In genomic region chr18:70200286-70200685, GRCh38 we compare ENCODE assay signal across 30 cellular contexts.
"Had no signal": no experiment of that assay in that cellular context is flagged by ENCODE, and none has a peak within 500 bp of the region (broad histone marks: within the 10 kb centered on the region; RNA-seq: fewer than 3 reads in every experiment).

No MANE protein-coding gene starts in this region.

- H3K9me3 ChIP-seq: left lung, lower lobe of right lung, neutrophil, ovary, right atrium auricular region, right lobe of liver, stomach, testis, thyroid gland, transverse colon, upper lobe of left lung, vagina had no signal

- H3K4me3 Mint-ChIP-seq: immature natural killer cell; naive thymus-derived CD8-positive, alpha-beta T cell; stimulated activated naive B cell treated with anti-CD40 and anti-IgM and Interleukin-4, amounts not matched to agents 10 μg/mL and 1 μg/mL and 100 μg/mL, for 72 hours had no signal

- H3K9me3 Mint-ChIP-seq: immature natural killer cell; naive thymus-derived CD8-positive, alpha-beta T cell; nephron; neural crest cell; stimulated activated naive B cell treated with anti-CD40 and anti-IgM and Interleukin-4, amounts not matched to agents 10 μg/mL and 1 μg/mL and 100 μg/mL, for 72 hours had no signal

- H3K36me3 ChIP-seq: ovary, right atrium auricular region had no signal

- DNase-seq: hypothalamus; immature natural killer cell; kidney; left colon; left lung; lower lobe of right lung; mammary epithelial cell; mesenchymal stem cell; naive thymus-derived CD8-positive, alpha-beta T cell; ovary; right lobe of liver; stimulated activated CD4-positive, alpha-beta T cell treated with anti-CD3 and anti-CD28 coated beads, Interleukin-1b, Interleukin-23, amount 100 ng/mL, for 48 hours; stimulated activated CD4-positive, alpha-beta T cell treated with anti-CD3 and anti-CD28 coated beads, Interleukin-2, amount 100 ng/mL, for 48 hours; stimulated activated CD4-positive, alpha-beta T cell treated with anti-CD3 and anti-CD28 coated beads, Interleukin-4, amount 100 ng/mL, for 4 hours; stimulated activated CD8-positive, alpha-beta memory T cell treated with anti-CD3 and anti-CD28 coated beads, Interleukin-4, amount 100 ng/mL, for 48 hours; stimulated activated naive B cell treated with anti-CD40 and anti-IgM and Interleukin-4, amounts not matched to agents 10 μg/mL and 1 μg/mL and 100 μg/mL, for 72 hours; stimulated activated naive CD8-positive, alpha-beta T cell treated with anti-CD3 and anti-CD28 coated beads, Interleukin-15, Interleukin-2, amounts not matched to agents 100 U/mL and 50 U/mL, for 24 hours; stomach; testis; thyroid gland; transverse colon; upper lobe of left lung had no signal

- H3K27me3 Mint-ChIP-seq: naive thymus-derived CD8-positive, alpha-beta T cell; progenitor cell of endocrine pancreas; stimulated activated naive B cell treated with anti-CD40 and anti-IgM and Interleukin-4, amounts not matched to agents 10 μg/mL and 1 μg/mL and 100 μg/mL, for 72 hours had no signal

- H3K4me3 ChIP-seq: left lung, lower lobe of right lung, ovary, right atrium auricular region, right lobe of liver, smooth muscle cell, stomach, testis, thyroid gland, transverse colon, upper lobe of left lung, vagina had no signal

- H3K27me3 ChIP-seq: left lung, neutrophil, ovary, right atrium auricular region, right lobe of liver, stomach, testis, thyroid gland, transverse colon, upper lobe of left lung, vagina had no signal

- H3K27ac ChIP-seq: left lung, lower lobe of right lung, neutrophil, ovary, right atrium auricular region, right lobe of liver, stomach, testis, thyroid gland, transverse colon, upper lobe of left lung, vagina had no signal

- H3K4me2 ChIP-seq: smooth muscle cell had no signal

- H3K27ac Mint-ChIP-seq: immature natural killer cell; naive thymus-derived CD8-positive, alpha-beta T cell; nephron; progenitor cell of endocrine pancreas; stimulated activated naive B cell treated with anti-CD40 and anti-IgM and Interleukin-4, amounts not matched to agents 10 μg/mL and 1 μg/mL and 100 μg/mL, for 72 hours had no signal

- FAIRE-seq: islet of Langerhans, kidney had no signal

- H3K4me1 ChIP-seq: testis had no signal
